24 cellular contexts compared by ENCODE assay signal in genomic region chr11:44313701-44314489, GRCh38. TPM values are rescaled to one million over a fixed set of nuclear protein-coding genes. Genes with fewer than 3 reads are reported as not detected.
DNase-seq lines count a peak whose midpoint lies in the region; ATAC-seq, FAIRE-seq and TF ChIP-seq lines count a peak whose summit lies in the region.
"Had no signal": no experiment of that assay in that cellular context is flagged by ENCODE, and none has a peak within 500 bp of the region (broad histone marks: within the 10 kb centered on the region; RNA-seq: fewer than 3 reads in every experiment).

No MANE protein-coding gene starts in this region.

- peak; percentile 34 for DNase-seq in A673 (ENCODE audit: low spot score)
- DNase-seq in PC-9, result no peak
- peak; percentile 49 for DNase-seq in fibroblast of pulmonary artery (ENCODE audit: low read depth)
- no peak for DNase-seq in HK-2 (ENCODE audit: unreplicated experiment)
- DNase-seq: activated CD8-positive, alpha-beta T cell treated with anti-CD3 and anti-CD28 coated beads for 36 hours; activated naive CD4-positive, alpha-beta T cell treated with anti-CD3 and anti-CD28 coated beads for 36 hours; activated T-cell treated with anti-CD3 and anti-CD28 coated beads, Interleukin-2, amount 50 U/mL, for 48 hours; CD4-positive, alpha-beta memory T cell; DMS53; effector memory CD4-positive, alpha-beta T cell; glutamatergic neuron; HCEC 1CT; left ventricle myocardium inferior; RPMI8226 had no signal

- FAIRE-seq in G401.6 (lab: Jason Lieb, UNC), result peak; percentile 83
- FAIRE-seq: GM12891, GM19239 had no signal

- intact Hi-C loops in A673 (cut with micrococcal nuclease; ENCODE audit: unreplicated experiment) (no loop called here), PC-9 (cut with micrococcal nuclease; ENCODE audit: unreplicated experiment) (no loop called here)

- 0 out of 2 replicates have a peak overlapping the region, but pooled peaks have one; percentile 18 for H3K4me2 ChIP-seq in PC-9

- no peaks in the 10 kb centered on the region for H3K9me3 ChIP-seq in A673 (ENCODE audit: low read depth, low read length, poor library complexity, severe bottlenecking)
- no peaks in the 10 kb centered on the region for H3K9me3 ChIP-seq in PC-9 (ENCODE audit: insufficient read depth, low read depth)
- H3K9me3 ChIP-seq: left ventricle myocardium inferior had no signal

- H3K4me1 ChIP-seq in A673 (ENCODE audit: insufficient read depth, low read length, poor library complexity, severe bottlenecking) (peaks cover 46% of the 10 kb centered on the region), PC-9 (replicated peaks; ENCODE audit: insufficient read depth) (no peaks in the 10 kb centered on the region)

- H3K27me3 ChIP-seq in A673 (replicated peaks; ENCODE audit: insufficient read depth, low read depth, low read length, poor library complexity) (no peaks in the 10 kb centered on the region), PC-9 (ENCODE audit: insufficient read depth, low read depth) (peaks cover 57% of the 10 kb centered on the region)

- H2AFZ ChIP-seq in PC-9, result no peak overlapping the region

- H3F3A ChIP-seq in PC-9 (ENCODE audit: insufficient read depth, low read depth), result 0 out of 2 replicates have a peak, but pooled peaks cover 5% of the 10 kb centered on the region

- no TSS peak for BruUV-seq in A673 (replicated peaks; lab: Mats Ljungman, UMichigan)
- BruUV-seq in PC-9 (replicated peaks; lab: Mats Ljungman, UMichigan), result no TSS peak

- H3K9me2 ChIP-seq in PC-9 (ENCODE audit: insufficient read depth), result no peaks in the 10 kb centered on the region

- H3K4me3 ChIP-seq in A673 (ENCODE audit: low read depth, low read length, poor library complexity, severe bottlenecking), result no peak overlapping the region
- no peak overlapping the region for H3K4me3 ChIP-seq in PC-9
- no peak overlapping the region for H3K4me3 ChIP-seq in fibroblast of pulmonary artery (replicated peaks; ENCODE audit: low read depth, low read length)
- H3K4me3 ChIP-seq: left ventricle myocardium inferior had no signal

- TF ChIP-seq CTCF in A673 (conservative IDR thresholded peaks at IDR 0.05; ENCODE audit: low read depth, low read length), result no peak
- TF ChIP-seq CTCF in PC-9 (conservative IDR thresholded peaks at IDR 0.05), result no peak
- TF ChIP-seq CTCF in fibroblast of pulmonary artery (IDR thresholded peaks at IDR 0.05; ENCODE audit: low read length, missing control alignments), result no peak

- no peaks in the 10 kb centered on the region for H3K36me3 ChIP-seq in A673 (ENCODE audit: insufficient read depth, low read length, poor library complexity, severe bottlenecking)
- no peaks in the 10 kb centered on the region for H3K36me3 ChIP-seq in PC-9 (ENCODE audit: low read depth)
- H3K36me3 ChIP-seq: left ventricle myocardium inferior had no signal

- no peaks in the 10 kb centered on the region for H3K79me2 ChIP-seq in PC-9 (ENCODE audit: low read depth)

- POLR2A ChIA-PET in A673 (lab: Charles Lee; ENCODE audit: low non-redundant PET), result interaction anchor here (0.5 to 0.7 kb wide), 2 partner anchors 26 to 45 kb away, joined by 3 to 4 read pairs; no protein-coding TSS in a partner anchor
- POLR2A ChIA-PET in PC-9 (lab: Charles Lee; ENCODE audit: unreplicated experiment), result no interaction called here

- CTCF ChIA-PET in A673 (lab: Charles Lee) (interaction anchor here (0.5 kb wide), 1 partner anchor 1013 kb away, joined by 9 read pairs; no protein-coding TSS in a partner anchor), PC-9 (lab: Charles Lee) (no interaction called here)

- ATAC-seq in HG03280 (IDR thresholded peaks at IDR 0.05; ENCODE audit: unreplicated experiment) (no peak), HG02840 (IDR thresholded peaks at IDR 0.05; ENCODE audit: low FRiP score, unreplicated experiment) (no peak), GM19351 (IDR thresholded peaks at IDR 0.05; ENCODE audit: unreplicated experiment) (no peak)
- ATAC-seq: activated CD8-positive, alpha-beta T cell treated with anti-CD3 and anti-CD28 coated beads for 36 hours; esophagus mucosa; SK-N-SH treated with all-trans-retinoic acid at 6 μM for 48 hours; stimulated activated memory B cell treated with anti-CD40 and anti-IgM and Interleukin-4, amounts not matched to agents 10 μg/mL and 1 μg/mL and 100 μg/mL, for 72 hours had no signal

- H4K20me1 ChIP-seq in PC-9 (ENCODE audit: insufficient read depth), result no peaks in the 10 kb centered on the region

- H3K27ac ChIP-seq in A673 (ENCODE audit: low read depth, low read length, poor library complexity, severe bottlenecking), result no peak overlapping the region
- no peak overlapping the region for H3K27ac ChIP-seq in PC-9
- H3K27ac ChIP-seq: left ventricle myocardium inferior had no signal

RNA-seq across cellular contexts. Expression of gene ALX4, which starts 4.0 kb away (rescaled TPM):
- total RNA-seq in A673 (2021), result 135 TPM in 2 replicates
- not detected in 2 replicates for total RNA-seq in PC-9 (2021)
- total RNA-seq: activated CD8-positive, alpha-beta T cell treated with anti-CD3 and anti-CD28 coated beads for 36 hours; activated naive CD4-positive, alpha-beta T cell treated with anti-CD3 and anti-CD28 coated beads for 36 hours; CD4-positive, alpha-beta memory T cell; chondrocyte; esophagus mucosa; left ventricle myocardium inferior had no signal

Comparison
In these comparisons a context has a peak if more than half of its experiments do, and no peak if none do; other contexts are left out.
1. DNase-seq: peak in A673 (single experiment) and fibroblast of pulmonary artery (single experiment); none in PC-9 (0 of 2) and HK-2 (single experiment).
2. RNA of gene ALX4, which starts 4.0 kb away (total RNA-seq): 135 TPM in A673; not detected in PC-9; every median in the first group is over 100 times any median in the second.